Comparison of ENCODE assay signal across 13 cellular contexts in the genomic region with DNA sequence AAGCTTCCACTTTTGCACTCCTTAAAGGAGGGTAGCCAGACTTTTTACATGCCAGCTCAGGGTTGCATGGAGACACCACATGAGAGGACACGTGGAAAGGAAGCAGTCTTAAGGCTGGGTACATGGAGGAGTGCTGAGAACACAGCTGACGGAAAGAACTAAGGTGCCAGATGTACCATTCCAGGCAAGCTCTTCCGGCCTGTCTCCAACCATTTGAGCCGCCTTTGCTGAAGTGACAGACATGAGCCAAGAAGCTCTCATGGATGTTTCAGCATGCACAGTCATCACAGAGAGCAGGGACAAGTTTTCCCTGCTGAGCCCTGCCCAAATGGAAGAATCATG.
"Had no signal": no experiment of that assay in that cellular context is flagged by ENCODE, and none has a peak within 500 bp of the region (broad histone marks: within the 10 kb centered on the region; RNA-seq: fewer than 3 reads in every experiment).

No MANE protein-coding gene starts in this region.

- H3K36me3 Mint-ChIP-seq: WTC11 had no signal

- H3K4me3 Mint-ChIP-seq: activated CD8-positive, alpha-beta T cell treated with anti-CD3 and anti-CD28 coated beads, Interleukin-2, amount 10 ng/mL, durations not matched to agents 7 days and 5 days; nephron; WTC11 had no signal

- H3K27me3 ChIP-seq: ascending aorta, gastroesophageal sphincter had no signal

- H3K4me3 ChIP-seq: ascending aorta, gastroesophageal sphincter, skin epidermis had no signal

- ATAC-seq: WTC11 had no signal

- H3K36me3 ChIP-seq: ascending aorta, gastroesophageal sphincter had no signal

- H3K9me3 Mint-ChIP-seq: nephron, WTC11 had no signal

- H3K4me1 Mint-ChIP-seq: nephron, WTC11 had no signal

- DNase-seq: activated CD4-positive, alpha-beta T cell treated with anti-CD3 and anti-CD28 coated beads for 48 hours; activated CD8-positive, alpha-beta memory T cell treated with anti-CD3 and anti-CD28 coated beads, Interleukin-2, amount 50 U/mL, for 48 hours; activated CD8-positive, alpha-beta T cell treated with anti-CD3 and anti-CD28 coated beads, Interleukin-2, amount 10 ng/mL, durations not matched to agents 7 days and 5 days; activated naive CD4-positive, alpha-beta T cell; mammary epithelial cell; stimulated activated CD4-positive, alpha-beta T cell treated with anti-CD3 and anti-CD28 coated beads, Interleukin-4, amount 100 ng/mL, for 4 hours had no signal

- FAIRE-seq: colon, urothelium cell line had no signal

- H3K27ac Mint-ChIP-seq: activated CD8-positive, alpha-beta T cell treated with anti-CD3 and anti-CD28 coated beads, Interleukin-2, amount 10 ng/mL, durations not matched to agents 7 days and 5 days; nephron; WTC11 had no signal
